In genomic region chr11:15361316-15361715, GRCh38 we compare ENCODE assay signal across 37 cellular contexts.
"Had no signal": no experiment of that assay in that cellular context is flagged by ENCODE, and none has a peak within 500 bp of the region (broad histone marks: within the 10 kb centered on the region; RNA-seq: fewer than 3 reads in every experiment).

No MANE protein-coding gene starts in this region.

- H3K27ac ChIP-seq: adrenal gland, body of pancreas, brain microvascular endothelial cell, breast epithelium, WERI-Rb-1 had no signal

- H3K27ac Mint-ChIP-seq: activated CD4-positive, alpha-beta memory T cell treated with anti-CD3 and anti-CD28 coated beads, Interleukin-2, amount 10 ng/mL, durations not matched to agents 7 days and 5 days; activated CD4-positive, alpha-beta T cell treated with anti-CD3 and anti-CD28 coated beads for 36 hours; activated CD4-positive, alpha-beta T cell treated with anti-CD3 and anti-CD28 coated beads, Interleukin-2, amount 10 ng/mL, durations not matched to agents 7 days and 5 days; activated CD8-positive, alpha-beta memory T cell treated with anti-CD3 and anti-CD28 coated beads, Interleukin-2, amount 10 ng/mL, durations not matched to agents 7 days and 5 days; activated CD8-positive, alpha-beta T cell treated with anti-CD3 and anti-CD28 coated beads, Interleukin-2, amount 10 ng/mL, durations not matched to agents 7 days and 5 days; activated naive CD4-positive, alpha-beta T cell treated with anti-CD3 and anti-CD28 coated beads for 36 hours; activated naive CD4-positive, alpha-beta T cell treated with anti-CD3 and anti-CD28 coated beads, Interleukin-2, amount 50 U/mL, for 72 hours; activated naive CD8-positive, alpha-beta T cell treated with anti-CD3 and anti-CD28 coated beads for 36 hours; activated T-cell treated with anti-CD3 and anti-CD28 coated beads, Interleukin-2, amount 50 U/mL, for 24 hours; activated T-cell treated with anti-CD3 and anti-CD28 coated beads, Interleukin-2, amount 50 U/mL, for 72 hours; activated T-helper 1 cell treated with anti-CD3 and anti-CD28 coated beads, Interleukin-12 subunit alpha, Interleukin-12 subunit beta, Interleukin-2, Interleukin-4 antibody, amounts not matched to agents 30 ng/mL and 10 ng/mL and 1 ng/mL, durations not matched to agents 14 hours and 24 hours and 36 hours; activated T-helper 17 cell treated with anti-CD3 and anti-CD28 coated beads, Interleukin-2, amount 50 U/mL, for 72 hours; T-helper 1 cell treated with Interleukin-12 subunit alpha and Interleukin-12 subunit beta and Interleukin-4 antibody, amounts not matched to agents 30 μg/mL and 1 μg/mL, for 36 hours; T-helper 2 cell treated with Interferon-gamma antibody and Interleukin-4, amounts not matched to agents 5 μg/mL and 100 μg/mL, for 36 hours; WTC11 had no signal

- DNase-seq: activated CD4-positive, alpha-beta memory T cell treated with anti-CD3 and anti-CD28 coated beads, Interleukin-2, amount 10 ng/mL, durations not matched to agents 7 days and 5 days; activated CD4-positive, alpha-beta T cell treated with anti-CD3 and anti-CD28 coated beads for 1 hour; activated CD4-positive, alpha-beta T cell treated with anti-CD3 and anti-CD28 coated beads for 36 hours; activated CD4-positive, alpha-beta T cell treated with anti-CD3 and anti-CD28 coated beads for 48 hours; activated CD4-positive, alpha-beta T cell treated with anti-CD3 and anti-CD28 coated beads, Interleukin-2, amount 10 ng/mL, durations not matched to agents 7 days and 5 days; activated CD4-positive, alpha-beta T cell treated with anti-CD3 and anti-CD28 coated beads, Interleukin-2, amount 50 U/mL, for 48 hours; activated CD4-positive, CD25-positive, alpha-beta regulatory T cell; activated CD8-positive, alpha-beta memory T cell treated with anti-CD3 and anti-CD28 coated beads for 24 hours; activated CD8-positive, alpha-beta memory T cell treated with anti-CD3 and anti-CD28 coated beads, Interleukin-2, amount 10 ng/mL, durations not matched to agents 7 days and 5 days; activated CD8-positive, alpha-beta memory T cell treated with anti-CD3 and anti-CD28 coated beads, Interleukin-2, amount 50 U/mL, for 48 hours; activated CD8-positive, alpha-beta T cell treated with anti-CD3 and anti-CD28 coated beads, Interleukin-2, amount 10 ng/mL, durations not matched to agents 7 days and 5 days; activated effector memory CD4-positive, alpha-beta T cell treated with anti-CD3 and anti-CD28 coated beads, Interleukin-2, amount 50 U/mL, for 16 hours; activated gamma-delta T cell treated with Interleukin-2 at 50 U/mL for 16 hours; activated naive CD4-positive, alpha-beta T cell; activated naive CD4-positive, alpha-beta T cell treated with anti-CD3 and anti-CD28 coated beads for 36 hours; activated naive CD4-positive, alpha-beta T cell treated with anti-CD3 and anti-CD28 coated beads, Interleukin-2, amount 50 U/mL, for 16 hours; activated naive CD8-positive, alpha-beta T cell treated with anti-CD3 and anti-CD28 coated beads for 36 hours; activated T-cell treated with anti-CD3 and anti-CD28 coated beads, Interleukin-2, amount 50 U/mL, for 24 hours; activated T-cell treated with anti-CD3 and anti-CD28 coated beads, Interleukin-2, amount 50 U/mL, for 72 hours; adrenal gland; amniotic stem cell; aorta; body of pancreas; brain microvascular endothelial cell; central memory CD4-positive, alpha-beta T cell; T-helper 1 cell; T-helper 2 cell; T-helper 9 cell; WERI-Rb-1 had no signal

- H3K9me3 ChIP-seq: adrenal gland, body of pancreas, breast epithelium had no signal

- H3K27me3 Mint-ChIP-seq: activated CD4-positive, alpha-beta memory T cell treated with anti-CD3 and anti-CD28 coated beads, Interleukin-2, amount 10 ng/mL, durations not matched to agents 7 days and 5 days; activated CD4-positive, alpha-beta T cell treated with anti-CD3 and anti-CD28 coated beads, Interleukin-2, amount 10 ng/mL, durations not matched to agents 7 days and 5 days; activated CD8-positive, alpha-beta memory T cell treated with anti-CD3 and anti-CD28 coated beads, Interleukin-2, amount 10 ng/mL, durations not matched to agents 7 days and 5 days; activated T-cell treated with anti-CD3 and anti-CD28 coated beads, Interleukin-2, amount 50 U/mL, for 24 hours had no signal

- ATAC-seq: activated CD4-positive, alpha-beta T cell treated with anti-CD3 and anti-CD28 coated beads for 36 hours; activated CD4-positive, CD25-positive, alpha-beta regulatory T cell treated with anti-CD3 and anti-CD28 coated beads, Interleukin-2, amount 50 U/mL, for 24 hours; activated CD8-positive, alpha-beta memory T cell treated with anti-CD3 and anti-CD28 coated beads, Interleukin-2, amount 10 ng/mL, durations not matched to agents 7 days and 5 days; activated CD8-positive, alpha-beta T cell treated with anti-CD3 and anti-CD28 coated beads, Interleukin-2, amount 10 ng/mL, durations not matched to agents 7 days and 5 days; activated naive CD4-positive, alpha-beta T cell treated with anti-CD3 and anti-CD28 coated beads, Interleukin-2, amount 50 U/mL, for 72 hours; activated T-cell treated with anti-CD3 and anti-CD28 coated beads, Interleukin-2, amount 50 U/mL, for 72 hours; activated T-helper 17 cell treated with anti-CD3 and anti-CD28 coated beads, Interleukin-2, amount 50 U/mL, for 72 hours; body of pancreas; WTC11 had no signal

- H3K9me3 Mint-ChIP-seq: activated CD4-positive, alpha-beta memory T cell treated with anti-CD3 and anti-CD28 coated beads, Interleukin-2, amount 10 ng/mL, durations not matched to agents 7 days and 5 days; activated CD4-positive, alpha-beta T cell treated with anti-CD3 and anti-CD28 coated beads, Interleukin-2, amount 10 ng/mL, durations not matched to agents 7 days and 5 days; activated naive CD4-positive, alpha-beta T cell treated with anti-CD3 and anti-CD28 coated beads for 36 hours; activated naive CD4-positive, alpha-beta T cell treated with anti-CD3 and anti-CD28 coated beads, Interleukin-2, amount 50 U/mL, for 72 hours; activated naive CD8-positive, alpha-beta T cell treated with anti-CD3 and anti-CD28 coated beads for 36 hours; activated T-cell treated with anti-CD3 and anti-CD28 coated beads, Interleukin-2, amount 50 U/mL, for 24 hours; activated T-cell treated with anti-CD3 and anti-CD28 coated beads, Interleukin-2, amount 50 U/mL, for 72 hours; activated T-helper 1 cell treated with anti-CD3 and anti-CD28 coated beads, Interleukin-12 subunit alpha, Interleukin-12 subunit beta, Interleukin-2, Interleukin-4 antibody, amounts not matched to agents 30 ng/mL and 10 ng/mL and 1 ng/mL, durations not matched to agents 14 hours and 24 hours and 36 hours; activated T-helper 17 cell treated with anti-CD3 and anti-CD28 coated beads, Interleukin-2, amount 50 U/mL, for 72 hours; T-helper 1 cell treated with Interleukin-12 subunit alpha and Interleukin-12 subunit beta and Interleukin-4 antibody, amounts not matched to agents 30 μg/mL and 1 μg/mL, for 36 hours; T-helper 2 cell treated with Interferon-gamma antibody and Interleukin-4, amounts not matched to agents 5 μg/mL and 100 μg/mL, for 36 hours; WTC11 had no signal

- H3K27me3 ChIP-seq: adrenal gland, body of pancreas, brain microvascular endothelial cell, breast epithelium had no signal

- H3K4me3 ChIP-seq: adrenal gland, body of pancreas, breast epithelium had no signal

- H3K4me1 Mint-ChIP-seq: activated CD4-positive, alpha-beta memory T cell treated with anti-CD3 and anti-CD28 coated beads, Interleukin-2, amount 10 ng/mL, durations not matched to agents 7 days and 5 days; activated CD4-positive, alpha-beta T cell treated with anti-CD3 and anti-CD28 coated beads for 36 hours; activated CD4-positive, alpha-beta T cell treated with anti-CD3 and anti-CD28 coated beads, Interleukin-2, amount 10 ng/mL, durations not matched to agents 7 days and 5 days; activated CD8-positive, alpha-beta memory T cell treated with anti-CD3 and anti-CD28 coated beads, Interleukin-2, amount 10 ng/mL, durations not matched to agents 7 days and 5 days; activated naive CD8-positive, alpha-beta T cell treated with anti-CD3 and anti-CD28 coated beads for 36 hours; activated T-helper 17 cell treated with anti-CD3 and anti-CD28 coated beads, Interleukin-2, amount 50 U/mL, for 72 hours had no signal

- H3K4me1 ChIP-seq: adrenal gland, body of pancreas, breast epithelium had no signal

- H3K36me3 ChIP-seq: adrenal gland, brain microvascular endothelial cell, breast epithelium, WERI-Rb-1 had no signal

- H3K4me3 Mint-ChIP-seq: activated CD4-positive, alpha-beta memory T cell treated with anti-CD3 and anti-CD28 coated beads, Interleukin-2, amount 10 ng/mL, durations not matched to agents 7 days and 5 days; activated CD4-positive, alpha-beta T cell treated with anti-CD3 and anti-CD28 coated beads for 36 hours; activated CD4-positive, alpha-beta T cell treated with anti-CD3 and anti-CD28 coated beads, Interleukin-2, amount 10 ng/mL, durations not matched to agents 7 days and 5 days; activated CD8-positive, alpha-beta memory T cell treated with anti-CD3 and anti-CD28 coated beads, Interleukin-2, amount 10 ng/mL, durations not matched to agents 7 days and 5 days; activated CD8-positive, alpha-beta T cell treated with anti-CD3 and anti-CD28 coated beads, Interleukin-2, amount 10 ng/mL, durations not matched to agents 7 days and 5 days; activated naive CD4-positive, alpha-beta T cell treated with anti-CD3 and anti-CD28 coated beads for 36 hours; activated naive CD8-positive, alpha-beta T cell treated with anti-CD3 and anti-CD28 coated beads for 36 hours; activated T-cell treated with anti-CD3 and anti-CD28 coated beads, Interleukin-2, amount 50 U/mL, for 24 hours; activated T-cell treated with anti-CD3 and anti-CD28 coated beads, Interleukin-2, amount 50 U/mL, for 72 hours; activated T-helper 1 cell treated with anti-CD3 and anti-CD28 coated beads, Interleukin-12 subunit alpha, Interleukin-12 subunit beta, Interleukin-2, Interleukin-4 antibody, amounts not matched to agents 30 ng/mL and 10 ng/mL and 1 ng/mL, durations not matched to agents 14 hours and 24 hours and 36 hours; activated T-helper 17 cell treated with anti-CD3 and anti-CD28 coated beads, Interleukin-2, amount 50 U/mL, for 72 hours; T-helper 1 cell treated with Interleukin-12 subunit alpha and Interleukin-12 subunit beta and Interleukin-4 antibody, amounts not matched to agents 30 μg/mL and 1 μg/mL, for 36 hours; T-helper 2 cell treated with Interferon-gamma antibody and Interleukin-4, amounts not matched to agents 5 μg/mL and 100 μg/mL, for 36 hours; WTC11 had no signal

- H3K36me3 Mint-ChIP-seq: activated CD8-positive, alpha-beta memory T cell treated with anti-CD3 and anti-CD28 coated beads, Interleukin-2, amount 10 ng/mL, durations not matched to agents 7 days and 5 days; activated naive CD4-positive, alpha-beta T cell treated with anti-CD3 and anti-CD28 coated beads, Interleukin-2, amount 50 U/mL, for 72 hours; activated naive CD8-positive, alpha-beta T cell treated with anti-CD3 and anti-CD28 coated beads for 36 hours; WTC11 had no signal
